Comparison of ENCODE assay signal across 1 cellular context in genomic region chr6:38796437-38796836, GRCh38.
A peak's percentile ranks its signal among the peaks of the same experiment; 100 is the strongest.
TF ChIP-seq lines count a peak whose summit lies in the region.
"Not testable (repeated sequence)": the region's sequence is repeated elsewhere in the genome, so short reads cannot be mapped to it uniquely, and the experiment has no call there.

No MANE protein-coding gene starts in this region.

TF ChIP-seq in K562, 482 proteins besides CTCF, POLR2A, EP300 and RAD21 (continued from another document):
- TF ChIP-seq FOXM1 (IDR thresholded peaks at IDR 0.05; ENCODE audit: low read depth) (peak; percentile 76), CC2D1A (IDR thresholded peaks at IDR 0.05) (peak; percentile 76; the same call in 1 of the 2 replicates), BHLHE40 (IDR thresholded peaks at IDR 0.05; ENCODE audit: low read length) (peak; percentile 62; the same call in 1 of the 2 replicates), SMARCC2 (IDR thresholded peaks at IDR 0.05; ENCODE audit: low read depth) (peak; percentile 49; the same call in 1 of the 2 replicates), CCNT2 (IDR thresholded peaks at IDR 0.05; ENCODE audit: borderline replicate concordance, extremely low read depth, insufficient read length, low read depth, low read length) (peak; percentile 74), NCOA1 (IDR thresholded peaks at IDR 0.05; ENCODE audit: low read depth) (peak; percentile 51; the same call in 1 of the 2 replicates), ATF1 (tag; IDR thresholded peaks at IDR 0.05) (peak; percentile 30; the same call in 1 of the 2 replicates), MEIS2 (IDR thresholded peaks at IDR 0.05; ENCODE audit: partially characterized antibody) (peak; percentile 47), NR2C2 (tag; IDR thresholded peaks at IDR 0.05) (peak; percentile 58; the same call in 1 of the 2 replicates), CREB3 (tag; conservative IDR thresholded peaks at IDR 0.05; ENCODE audit: low read depth) (0 out of 2 replicates have a peak, but pooled peaks have one; percentile 30), SMAD4 (CRISPR knock-in tag; conservative IDR thresholded peaks at IDR 0.05) (peak; percentile 59; the same call in 1 of the 2 replicates), NR2C1 (IDR thresholded peaks at IDR 0.05) (peak; percentile 71; the same call in 1 of the 2 replicates), NR2C1 (tag; IDR thresholded peaks at IDR 0.05) (peak; percentile 87), ZNF24 (IDR thresholded peaks at IDR 0.05) (0 out of 2 replicates have a peak, but pooled peaks have one; percentile 7), STAT5A (IDR thresholded peaks at IDR 0.05; ENCODE audit: borderline replicate concordance, low read length) (peak; percentile 66), MTA1 (IDR thresholded peaks at IDR 0.05; ENCODE audit: borderline replicate concordance) (peak; percentile 30; the same call in 1 of the 2 replicates), ZMIZ1 (IDR thresholded peaks at IDR 0.05; ENCODE audit: low read depth in 2 of 2, low read length in 2 of 2) (peak in 1 of 2 experiments; percentile 83; a peak in 2 of 4 replicates), CTBP1 (IDR thresholded peaks at IDR 0.05; ENCODE audit: borderline replicate concordance) (peak; percentile 16; the same call in 1 of the 2 replicates), MTA2 (IDR thresholded peaks at IDR 0.05; ENCODE audit: low read depth) (peak; percentile 92), MYC (IDR thresholded peaks at IDR 0.05; ENCODE audit: low read depth, low read length) (peak; percentile 29; the same call in 1 of the 2 replicates), CREM (IDR thresholded peaks at IDR 0.05; ENCODE audit: low read depth) (peak; percentile 19; the same call in 1 of the 2 replicates), TRIM24 (IDR thresholded peaks at IDR 0.05) (peak; percentile 67 to 78; a peak in 3 of 4 replicates), BCOR (IDR thresholded peaks at IDR 0.05) (peak; percentile 55; the same call in 1 of the 2 replicates), TEAD4 (IDR thresholded peaks at IDR 0.05; ENCODE audit: low read length) (peak; percentile 89), NFIC (IDR thresholded peaks at IDR 0.05) (peak; percentile 77), CXXC5 (CRISPR knock-in tag; IDR thresholded peaks at IDR 0.05) (peak; percentile 56), ZNF766 (CRISPR knock-in tag; conservative IDR thresholded peaks at IDR 0.05) (peak; percentile 74; the same call in 1 of the 2 replicates), SOX6 (IDR thresholded peaks at IDR 0.05) (peak; percentile 96), SMARCA4 (IDR thresholded peaks at IDR 0.05) (peak; percentile 87), RBBP5 (IDR thresholded peaks at IDR 0.05; ENCODE audit: borderline replicate concordance, insufficient read depth, low read length, poor library complexity, severe bottlenecking) (peak; percentile 40), NR4A1 (tag; IDR thresholded peaks at IDR 0.05) (peak; percentile 81; the same call in 1 of the 2 replicates), TRIM28 (IDR thresholded peaks at IDR 0.05) (0 out of 2 replicates have a peak, but pooled peaks have one; percentile 48), MBD2 (IDR thresholded peaks at IDR 0.05; ENCODE audit: borderline replicate concordance, low read depth) (peak; percentile 43; the same call in 1 of the 2 replicates), CBFA2T3 (IDR thresholded peaks at IDR 0.05) (peak; percentile 95), KLF1 (tag; IDR thresholded peaks at IDR 0.05) (peak; percentile 76; the same call in 1 of the 2 replicates), TARDBP (IDR thresholded peaks at IDR 0.05) (peak; percentile 38; the same call in 1 of the 2 replicates), PML (IDR thresholded peaks at IDR 0.05; ENCODE audit: low read length) (peak; percentile 81; the same call in 1 of the 2 replicates), HMG20A (CRISPR knock-in tag; conservative IDR thresholded peaks at IDR 0.05) (0 out of 2 replicates have a peak, but pooled peaks have one; percentile 52), CBFA2T2 (conservative IDR thresholded peaks at IDR 0.05) (peak; percentile 94), KDM1A (IDR thresholded peaks at IDR 0.05) (peak; percentile 99)
- not testable (repeated sequence) for TF ChIP-seq FOXM1 (CRISPR knock-in tag; IDR thresholded peaks at IDR 0.05; ENCODE audit: low read depth); ATF1 (CRISPR knock-in tag; IDR thresholded peaks at IDR 0.05); NR2C2 (CRISPR knock-in tag; IDR thresholded peaks at IDR 0.05); MYC (CRISPR knock-in tag; IDR thresholded peaks at IDR 0.05; ENCODE audit: borderline replicate concordance, low read depth); TEAD4 (CRISPR knock-in tag; IDR thresholded peaks at IDR 0.05; ENCODE audit: borderline replicate concordance); NR4A1 (CRISPR knock-in tag; IDR thresholded peaks at IDR 0.05)
- TF ChIP-seq, protein P1, sequence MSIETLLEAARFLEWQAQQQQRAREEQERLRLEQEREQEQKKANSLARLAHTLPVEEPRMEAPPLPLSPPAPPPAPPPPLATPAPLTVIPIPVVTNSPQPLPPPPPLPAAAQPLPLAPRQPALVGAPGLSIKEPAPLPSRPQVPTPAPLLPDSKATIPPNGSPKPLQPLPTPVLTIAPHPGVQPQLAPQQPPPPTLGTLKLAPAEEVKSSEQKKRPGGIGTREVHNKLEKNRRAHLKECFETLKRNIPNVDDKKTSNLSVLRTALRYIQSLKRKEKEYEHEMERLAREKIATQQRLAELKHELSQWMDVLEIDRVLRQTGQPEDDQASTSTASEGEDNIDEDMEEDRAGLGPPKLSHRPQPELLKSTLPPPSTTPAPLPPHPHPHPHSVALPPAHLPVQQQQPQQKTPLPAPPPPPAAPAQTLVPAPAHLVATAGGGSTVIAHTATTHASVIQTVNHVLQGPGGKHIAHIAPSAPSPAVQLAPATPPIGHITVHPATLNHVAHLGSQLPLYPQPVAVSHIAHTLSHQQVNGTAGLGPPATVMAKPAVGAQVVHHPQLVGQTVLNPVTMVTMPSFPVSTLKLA (conservative IDR thresholded peaks at IDR 0.05), result peak in 1 of 2 experiments; percentile 71; a peak in 2 of 4 replicates
- TF ChIP-seq, protein P2, sequence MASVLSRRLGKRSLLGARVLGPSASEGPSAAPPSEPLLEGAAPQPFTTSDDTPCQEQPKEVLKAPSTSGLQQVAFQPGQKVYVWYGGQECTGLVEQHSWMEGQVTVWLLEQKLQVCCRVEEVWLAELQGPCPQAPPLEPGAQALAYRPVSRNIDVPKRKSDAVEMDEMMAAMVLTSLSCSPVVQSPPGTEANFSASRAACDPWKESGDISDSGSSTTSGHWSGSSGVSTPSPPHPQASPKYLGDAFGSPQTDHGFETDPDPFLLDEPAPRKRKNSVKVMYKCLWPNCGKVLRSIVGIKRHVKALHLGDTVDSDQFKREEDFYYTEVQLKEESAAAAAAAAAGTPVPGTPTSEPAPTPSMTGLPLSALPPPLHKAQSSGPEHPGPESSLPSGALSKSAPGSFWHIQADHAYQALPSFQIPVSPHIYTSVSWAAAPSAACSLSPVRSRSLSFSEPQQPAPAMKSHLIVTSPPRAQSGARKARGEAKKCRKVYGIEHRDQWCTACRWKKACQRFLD (CRISPR knock-in tag; IDR thresholded peaks at IDR 0.05), result 0 out of 2 replicates have a peak, but pooled peaks have one; percentile 50
- TF ChIP-seq, protein P3, sequence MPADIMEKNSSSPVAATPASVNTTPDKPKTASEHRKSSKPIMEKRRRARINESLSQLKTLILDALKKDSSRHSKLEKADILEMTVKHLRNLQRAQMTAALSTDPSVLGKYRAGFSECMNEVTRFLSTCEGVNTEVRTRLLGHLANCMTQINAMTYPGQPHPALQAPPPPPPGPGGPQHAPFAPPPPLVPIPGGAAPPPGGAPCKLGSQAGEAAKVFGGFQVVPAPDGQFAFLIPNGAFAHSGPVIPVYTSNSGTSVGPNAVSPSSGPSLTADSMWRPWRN (IDR thresholded peaks at IDR 0.05; ENCODE audit: low read depth), result peak; percentile 54
- TF ChIP-seq, protein P4, sequence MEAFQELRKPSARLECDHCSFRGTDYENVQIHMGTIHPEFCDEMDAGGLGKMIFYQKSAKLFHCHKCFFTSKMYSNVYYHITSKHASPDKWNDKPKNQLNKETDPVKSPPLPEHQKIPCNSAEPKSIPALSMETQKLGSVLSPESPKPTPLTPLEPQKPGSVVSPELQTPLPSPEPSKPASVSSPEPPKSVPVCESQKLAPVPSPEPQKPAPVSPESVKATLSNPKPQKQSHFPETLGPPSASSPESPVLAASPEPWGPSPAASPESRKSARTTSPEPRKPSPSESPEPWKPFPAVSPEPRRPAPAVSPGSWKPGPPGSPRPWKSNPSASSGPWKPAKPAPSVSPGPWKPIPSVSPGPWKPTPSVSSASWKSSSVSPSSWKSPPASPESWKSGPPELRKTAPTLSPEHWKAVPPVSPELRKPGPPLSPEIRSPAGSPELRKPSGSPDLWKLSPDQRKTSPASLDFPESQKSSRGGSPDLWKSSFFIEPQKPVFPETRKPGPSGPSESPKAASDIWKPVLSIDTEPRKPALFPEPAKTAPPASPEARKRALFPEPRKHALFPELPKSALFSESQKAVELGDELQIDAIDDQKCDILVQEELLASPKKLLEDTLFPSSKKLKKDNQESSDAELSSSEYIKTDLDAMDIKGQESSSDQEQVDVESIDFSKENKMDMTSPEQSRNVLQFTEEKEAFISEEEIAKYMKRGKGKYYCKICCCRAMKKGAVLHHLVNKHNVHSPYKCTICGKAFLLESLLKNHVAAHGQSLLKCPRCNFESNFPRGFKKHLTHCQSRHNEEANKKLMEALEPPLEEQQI (IDR thresholded peaks at IDR 0.05), result peak; percentile 22; the same call in 1 of the 2 replicates
- TF ChIP-seq, protein P5, sequence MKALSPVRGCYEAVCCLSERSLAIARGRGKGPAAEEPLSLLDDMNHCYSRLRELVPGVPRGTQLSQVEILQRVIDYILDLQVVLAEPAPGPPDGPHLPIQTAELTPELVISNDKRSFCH (CRISPR knock-in tag; IDR thresholded peaks at IDR 0.05), result not testable (repeated sequence)
- TF ChIP-seq, protein P5 (tag; IDR thresholded peaks at IDR 0.05), result peak; percentile 36; the same call in 1 of the 2 replicates
- TF ChIP-seq, protein P6, sequence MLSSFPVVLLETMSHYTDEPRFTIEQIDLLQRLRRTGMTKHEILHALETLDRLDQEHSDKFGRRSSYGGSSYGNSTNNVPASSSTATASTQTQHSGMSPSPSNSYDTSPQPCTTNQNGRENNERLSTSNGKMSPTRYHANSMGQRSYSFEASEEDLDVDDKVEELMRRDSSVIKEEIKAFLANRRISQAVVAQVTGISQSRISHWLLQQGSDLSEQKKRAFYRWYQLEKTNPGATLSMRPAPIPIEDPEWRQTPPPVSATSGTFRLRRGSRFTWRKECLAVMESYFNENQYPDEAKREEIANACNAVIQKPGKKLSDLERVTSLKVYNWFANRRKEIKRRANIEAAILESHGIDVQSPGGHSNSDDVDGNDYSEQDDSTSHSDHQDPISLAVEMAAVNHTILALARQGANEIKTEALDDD (IDR thresholded peaks at IDR 0.05), result peak; percentile 96
